Comparison of ENCODE assay signal across 2 cellular contexts in the genomic region with DNA sequence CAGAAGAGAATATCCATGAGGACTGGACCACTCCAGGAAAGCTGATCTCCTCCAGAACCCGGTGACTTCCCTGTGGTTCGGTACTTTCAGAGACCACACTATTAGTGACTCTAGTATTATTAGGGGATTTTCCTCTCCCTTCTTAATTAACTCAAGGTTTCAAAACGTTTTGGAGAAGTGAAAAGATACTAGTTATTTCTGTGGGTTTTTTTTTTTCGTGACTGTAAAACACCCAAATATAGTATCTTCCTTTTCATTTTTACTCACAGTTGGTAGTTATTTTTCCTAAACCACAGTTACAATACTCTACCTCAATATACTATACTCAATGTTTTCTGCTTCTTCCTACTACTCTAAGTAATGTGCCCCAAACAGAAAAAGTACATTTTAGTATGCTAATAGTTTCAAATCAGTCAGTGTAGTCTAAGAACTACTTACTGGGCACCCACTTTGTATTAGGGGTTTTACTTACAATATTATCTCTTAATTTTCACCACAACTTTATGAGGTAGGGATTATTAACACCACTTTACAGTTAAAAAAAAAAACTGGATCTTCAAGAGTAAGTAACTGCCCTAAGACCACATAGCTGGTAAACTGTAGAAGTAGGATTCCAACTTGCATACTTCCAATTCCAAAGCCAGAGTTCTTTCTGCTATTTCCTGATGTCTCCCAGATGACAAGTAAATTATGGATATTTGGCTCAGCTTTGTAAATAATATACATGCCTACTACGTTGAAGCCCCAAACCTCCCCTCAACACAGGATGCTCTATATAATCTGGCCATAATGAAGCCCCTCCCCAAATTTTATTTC.
TF ChIP-seq lines count a peak whose summit lies in the region.

No MANE protein-coding gene starts in this region.

TF ChIP-seq in A549, 52 proteins besides CTCF, POLR2A, EP300 and RAD21 (continued from another document):
- TF ChIP-seq, protein P1, sequence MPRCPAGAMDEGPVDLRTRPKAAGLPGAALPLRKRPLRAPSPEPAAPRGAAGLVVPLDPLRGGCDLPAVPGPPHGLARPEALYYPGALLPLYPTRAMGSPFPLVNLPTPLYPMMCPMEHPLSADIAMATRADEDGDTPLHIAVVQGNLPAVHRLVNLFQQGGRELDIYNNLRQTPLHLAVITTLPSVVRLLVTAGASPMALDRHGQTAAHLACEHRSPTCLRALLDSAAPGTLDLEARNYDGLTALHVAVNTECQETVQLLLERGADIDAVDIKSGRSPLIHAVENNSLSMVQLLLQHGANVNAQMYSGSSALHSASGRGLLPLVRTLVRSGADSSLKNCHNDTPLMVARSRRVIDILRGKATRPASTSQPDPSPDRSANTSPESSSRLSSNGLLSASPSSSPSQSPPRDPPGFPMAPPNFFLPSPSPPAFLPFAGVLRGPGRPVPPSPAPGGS (IDR thresholded peaks at IDR 0.05), result no peak
- TF ChIP-seq RCOR1 (IDR thresholded peaks at IDR 0.05; ENCODE audit: low read depth, low read length) (no peak), HOXA7 (CRISPR knock-in tag; IDR thresholded peaks at IDR 0.05) (no peak), EHF (CRISPR knock-in tag; IDR thresholded peaks at IDR 0.05) (no peak), HOXB5 (CRISPR knock-in tag; IDR thresholded peaks at IDR 0.05) (no peak), RARB (CRISPR knock-in tag; IDR thresholded peaks at IDR 0.05) (no peak), FOSL2 (IDR thresholded peaks at IDR 0.05) (no peak), FOSL2 (CRISPR knock-in tag; IDR thresholded peaks at IDR 0.05) (no peak)

TF ChIP-seq in GM23338, 12 proteins besides CTCF, POLR2A, EP300 and RAD21:
- TF ChIP-seq, protein P2, sequence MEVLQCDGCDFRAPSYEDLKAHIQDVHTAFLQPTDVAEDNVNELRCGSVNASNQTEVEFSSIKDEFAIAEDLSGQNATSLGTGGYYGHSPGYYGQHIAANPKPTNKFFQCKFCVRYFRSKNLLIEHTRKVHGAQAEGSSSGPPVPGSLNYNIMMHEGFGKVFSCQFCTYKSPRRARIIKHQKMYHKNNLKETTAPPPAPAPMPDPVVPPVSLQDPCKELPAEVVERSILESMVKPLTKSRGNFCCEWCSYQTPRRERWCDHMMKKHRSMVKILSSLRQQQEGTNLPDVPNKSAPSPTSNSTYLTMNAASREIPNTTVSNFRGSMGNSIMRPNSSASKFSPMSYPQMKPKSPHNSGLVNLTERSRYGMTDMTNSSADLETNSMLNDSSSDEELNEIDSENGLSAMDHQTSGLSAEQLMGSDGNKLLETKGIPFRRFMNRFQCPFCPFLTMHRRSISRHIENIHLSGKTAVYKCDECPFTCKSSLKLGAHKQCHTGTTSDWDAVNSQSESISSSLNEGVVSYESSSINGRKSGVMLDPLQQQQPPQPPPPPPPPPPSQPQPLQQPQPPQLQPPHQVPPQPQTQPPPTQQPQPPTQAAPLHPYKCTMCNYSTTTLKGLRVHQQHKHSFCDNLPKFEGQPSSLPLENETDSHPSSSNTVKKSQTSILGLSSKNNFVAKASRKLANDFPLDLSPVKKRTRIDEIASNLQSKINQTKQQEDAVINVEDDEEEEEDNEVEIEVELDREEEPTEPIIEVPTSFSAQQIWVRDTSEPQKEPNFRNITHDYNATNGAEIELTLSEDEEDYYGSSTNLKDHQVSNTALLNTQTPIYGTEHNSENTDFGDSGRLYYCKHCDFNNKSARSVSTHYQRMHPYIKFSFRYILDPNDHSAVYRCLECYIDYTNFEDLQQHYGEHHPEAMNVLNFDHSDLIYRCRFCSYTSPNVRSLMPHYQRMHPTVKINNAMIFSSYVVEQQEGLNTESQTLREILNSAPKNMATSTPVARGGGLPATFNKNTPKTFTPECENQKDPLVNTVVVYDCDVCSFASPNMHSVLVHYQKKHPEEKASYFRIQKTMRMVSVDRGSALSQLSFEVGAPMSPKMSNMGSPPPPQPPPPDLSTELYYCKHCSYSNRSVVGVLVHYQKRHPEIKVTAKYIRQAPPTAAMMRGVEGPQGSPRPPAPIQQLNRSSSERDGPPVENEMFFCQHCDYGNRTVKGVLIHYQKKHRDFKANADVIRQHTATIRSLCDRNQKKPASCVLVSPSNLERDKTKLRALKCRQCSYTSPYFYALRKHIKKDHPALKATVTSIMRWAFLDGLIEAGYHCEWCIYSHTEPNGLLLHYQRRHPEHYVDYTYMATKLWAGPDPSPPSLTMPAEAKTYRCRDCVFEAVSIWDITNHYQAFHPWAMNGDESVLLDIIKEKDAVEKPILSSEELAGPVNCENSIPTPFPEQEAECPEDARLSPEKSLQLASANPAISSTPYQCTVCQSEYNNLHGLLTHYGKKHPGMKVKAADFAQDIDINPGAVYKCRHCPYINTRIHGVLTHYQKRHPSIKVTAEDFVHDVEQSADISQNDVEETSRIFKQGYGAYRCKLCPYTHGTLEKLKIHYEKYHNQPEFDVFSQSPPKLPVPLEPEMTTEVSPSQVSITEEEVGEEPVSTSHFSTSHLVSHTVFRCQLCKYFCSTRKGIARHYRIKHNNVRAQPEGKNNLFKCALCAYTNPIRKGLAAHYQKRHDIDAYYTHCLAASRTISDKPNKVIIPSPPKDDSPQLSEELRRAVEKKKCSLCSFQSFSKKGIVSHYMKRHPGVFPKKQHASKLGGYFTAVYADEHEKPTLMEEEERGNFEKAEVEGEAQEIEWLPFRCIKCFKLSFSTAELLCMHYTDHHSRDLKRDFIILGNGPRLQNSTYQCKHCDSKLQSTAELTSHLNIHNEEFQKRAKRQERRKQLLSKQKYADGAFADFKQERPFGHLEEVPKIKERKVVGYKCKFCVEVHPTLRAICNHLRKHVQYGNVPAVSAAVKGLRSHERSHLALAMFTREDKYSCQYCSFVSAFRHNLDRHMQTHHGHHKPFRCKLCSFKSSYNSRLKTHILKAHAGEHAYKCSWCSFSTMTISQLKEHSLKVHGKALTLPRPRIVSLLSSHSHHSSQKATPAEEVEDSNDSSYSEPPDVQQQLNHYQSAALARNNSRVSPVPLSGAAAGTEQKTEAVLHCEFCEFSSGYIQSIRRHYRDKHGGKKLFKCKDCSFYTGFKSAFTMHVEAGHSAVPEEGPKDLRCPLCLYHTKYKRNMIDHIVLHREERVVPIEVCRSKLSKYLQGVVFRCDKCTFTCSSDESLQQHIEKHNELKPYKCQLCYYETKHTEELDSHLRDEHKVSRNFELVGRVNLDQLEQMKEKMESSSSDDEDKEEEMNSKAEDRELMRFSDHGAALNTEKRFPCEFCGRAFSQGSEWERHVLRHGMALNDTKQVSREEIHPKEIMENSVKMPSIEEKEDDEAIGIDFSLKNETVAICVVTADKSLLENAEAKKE (CRISPR knock-in tag; IDR thresholded peaks at IDR 0.05), result no peak
- TF ChIP-seq, protein P3, sequence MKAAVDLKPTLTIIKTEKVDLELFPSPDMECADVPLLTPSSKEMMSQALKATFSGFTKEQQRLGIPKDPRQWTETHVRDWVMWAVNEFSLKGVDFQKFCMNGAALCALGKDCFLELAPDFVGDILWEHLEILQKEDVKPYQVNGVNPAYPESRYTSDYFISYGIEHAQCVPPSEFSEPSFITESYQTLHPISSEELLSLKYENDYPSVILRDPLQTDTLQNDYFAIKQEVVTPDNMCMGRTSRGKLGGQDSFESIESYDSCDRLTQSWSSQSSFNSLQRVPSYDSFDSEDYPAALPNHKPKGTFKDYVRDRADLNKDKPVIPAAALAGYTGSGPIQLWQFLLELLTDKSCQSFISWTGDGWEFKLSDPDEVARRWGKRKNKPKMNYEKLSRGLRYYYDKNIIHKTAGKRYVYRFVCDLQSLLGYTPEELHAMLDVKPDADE (IDR thresholded peaks at IDR 0.05), result no peak
- TF ChIP-seq EZH2phosphoT487 (IDR thresholded peaks at IDR 0.05; ENCODE audit: unreplicated experiment), result no peak
- TF ChIP-seq, protein P4, sequence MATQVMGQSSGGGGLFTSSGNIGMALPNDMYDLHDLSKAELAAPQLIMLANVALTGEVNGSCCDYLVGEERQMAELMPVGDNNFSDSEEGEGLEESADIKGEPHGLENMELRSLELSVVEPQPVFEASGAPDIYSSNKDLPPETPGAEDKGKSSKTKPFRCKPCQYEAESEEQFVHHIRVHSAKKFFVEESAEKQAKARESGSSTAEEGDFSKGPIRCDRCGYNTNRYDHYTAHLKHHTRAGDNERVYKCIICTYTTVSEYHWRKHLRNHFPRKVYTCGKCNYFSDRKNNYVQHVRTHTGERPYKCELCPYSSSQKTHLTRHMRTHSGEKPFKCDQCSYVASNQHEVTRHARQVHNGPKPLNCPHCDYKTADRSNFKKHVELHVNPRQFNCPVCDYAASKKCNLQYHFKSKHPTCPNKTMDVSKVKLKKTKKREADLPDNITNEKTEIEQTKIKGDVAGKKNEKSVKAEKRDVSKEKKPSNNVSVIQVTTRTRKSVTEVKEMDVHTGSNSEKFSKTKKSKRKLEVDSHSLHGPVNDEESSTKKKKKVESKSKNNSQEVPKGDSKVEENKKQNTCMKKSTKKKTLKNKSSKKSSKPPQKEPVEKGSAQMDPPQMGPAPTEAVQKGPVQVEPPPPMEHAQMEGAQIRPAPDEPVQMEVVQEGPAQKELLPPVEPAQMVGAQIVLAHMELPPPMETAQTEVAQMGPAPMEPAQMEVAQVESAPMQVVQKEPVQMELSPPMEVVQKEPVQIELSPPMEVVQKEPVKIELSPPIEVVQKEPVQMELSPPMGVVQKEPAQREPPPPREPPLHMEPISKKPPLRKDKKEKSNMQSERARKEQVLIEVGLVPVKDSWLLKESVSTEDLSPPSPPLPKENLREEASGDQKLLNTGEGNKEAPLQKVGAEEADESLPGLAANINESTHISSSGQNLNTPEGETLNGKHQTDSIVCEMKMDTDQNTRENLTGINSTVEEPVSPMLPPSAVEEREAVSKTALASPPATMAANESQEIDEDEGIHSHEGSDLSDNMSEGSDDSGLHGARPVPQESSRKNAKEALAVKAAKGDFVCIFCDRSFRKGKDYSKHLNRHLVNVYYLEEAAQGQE (IDR thresholded peaks at IDR 0.05; ENCODE audit: unreplicated experiment), result no peak
- TF ChIP-seq STAT1 (IDR thresholded peaks at IDR 0.05; ENCODE audit: unreplicated experiment), result no peak
- TF ChIP-seq POLR2AphosphoS5 (IDR thresholded peaks at IDR 0.05; ENCODE audit: low read depth), result no peak
